ENCODE assay signal across 8 cellular contexts in genomic region chr17:36534117-36534880, GRCh38. TPM values are rescaled to one million over a fixed set of nuclear protein-coding genes. Genes with fewer than 3 reads are reported as not detected.
DNase-seq lines count a peak whose midpoint lies in the region; ATAC-seq and TF ChIP-seq lines count a peak whose summit lies in the region.

TSS of gene MYO19 (minus strand) at chr17:36534868. CDS start at chr17:36532538, 2,330 bp downstream.

- H3K27ac ChIP-seq in Karpas-422 (ENCODE audit: low read length) (peak within 1 kb of the TSS; percentile 67), RWPE2 (ENCODE audit: poor library complexity, severe bottlenecking) (peak within 1 kb of the TSS; percentile 90), gastroesophageal sphincter (peak within 1 kb of the TSS; percentile 86 to 96 (median 94))

- no peaks in the 10 kb centered on the region for H4K20me1 ChIP-seq in Karpas-422 (ENCODE audit: insufficient read depth, low read depth, low read length)

- H3K27me3 ChIP-seq in Karpas-422 (ENCODE audit: low read length) (no peaks in the 10 kb centered on the region), RWPE2 (ENCODE audit: insufficient read depth, poor library complexity, severe bottlenecking) (no peaks in the 10 kb centered on the region), gastroesophageal sphincter (no peaks in the 10 kb centered on the region)

- peak; percentile 29 for ATAC-seq in GM21717 (IDR thresholded peaks at IDR 0.05; ENCODE audit: unreplicated experiment)
- peak; percentile 64 for ATAC-seq in RWPE2 (ENCODE audit: low read depth)
- ATAC-seq in gastroesophageal sphincter, result peak; percentile 50

- H3K4me3 ChIP-seq in Karpas-422 (ENCODE audit: low read length) (peak within 1 kb of the TSS; percentile 90), RWPE2 (ENCODE audit: severe bottlenecking) (peak within 1 kb of the TSS; percentile 70), gastroesophageal sphincter (peak within 1 kb of the TSS; percentile 58 to 74)

- DNase-seq in DMS53 treated with DMSO at 0.1 percent for 48 hours (lab: John Stamatoyannopoulos, UW; ENCODE audit: unreplicated experiment), result peak; percentile 59
- DNase-seq in Karpas-422, result peak; percentile 75
- peak; percentile 84 for DNase-seq in RWPE2 (ENCODE audit: low spot score)
- peak; percentile 64 for DNase-seq in activated naive CD4-positive, alpha-beta T cell treated with Interleukin-2 at 50 U/mL for 16 hours
- DNase-seq in occipital lobe (lab: John Stamatoyannopoulos, UW), result peak; percentile 30
- DNase-seq in ureter (ENCODE audit: low spot score), result peak; percentile 74

- H3K9me3 ChIP-seq in Karpas-422 (ENCODE audit: low read length) (no peaks in the 10 kb centered on the region), RWPE2 (ENCODE audit: severe bottlenecking) (no peaks in the 10 kb centered on the region), gastroesophageal sphincter (no peaks in the 10 kb centered on the region)

- peak in 1 of 2 donors; percentile 7 for TF ChIP-seq POLR2A in gastroesophageal sphincter (IDR thresholded peaks at IDR 0.05)

- peaks cover 42% of the 10 kb centered on the region for H3K36me3 ChIP-seq in Karpas-422 (ENCODE audit: insufficient read depth, low read length)
- H3K36me3 ChIP-seq in RWPE2 (ENCODE audit: low read depth), result peaks cover 67% of the 10 kb centered on the region
- peaks cover 0 to 48% of the 10 kb centered on the region in 2 donors for H3K36me3 ChIP-seq in gastroesophageal sphincter

- H3K79me2 ChIP-seq in Karpas-422 (ENCODE audit: low read length), result peaks cover 52% of the 10 kb centered on the region

- peak; percentile 86 for TF ChIP-seq CTCF in RWPE2 (IDR thresholded peaks at IDR 0.05; ENCODE audit: poor library complexity, severe bottlenecking)
- peak in 2 of 4 experiments; percentile 33 to 59 for TF ChIP-seq CTCF in gastroesophageal sphincter (IDR thresholded peaks at IDR 0.05)

- H3K9ac ChIP-seq in Karpas-422 (ENCODE audit: low read length), result peak within 1 kb of the TSS; percentile 91

- WGBS in gastroesophageal sphincter (ENCODE audit: low coverage in 1 of 2), 2 donors, result 0 to 3% methylated on average over 15 to 26 of the region's 44 CpGs

- peak within 1 kb of the TSS; percentile 70; the same call in 1 of the 2 replicates for H2AFZ ChIP-seq in Karpas-422 (ENCODE audit: low read length)

- H3K9me2 ChIP-seq in Karpas-422 (replicated peaks; ENCODE audit: insufficient read depth, low read length), result no peaks in the 10 kb centered on the region

- TF ChIP-seq EP300 in gastroesophageal sphincter (IDR thresholded peaks at IDR 0.05), result no peak

- peak within 1 kb of the TSS; percentile 91 for H3K4me2 ChIP-seq in Karpas-422 (ENCODE audit: low read depth, low read length, poor library complexity, severe bottlenecking)

- peaks cover 20% of the 10 kb centered on the region for H3K4me1 ChIP-seq in Karpas-422 (ENCODE audit: low read length)
- H3K4me1 ChIP-seq in RWPE2 (ENCODE audit: insufficient read depth, poor library complexity, severe bottlenecking), result peaks cover 3% of the 10 kb centered on the region
- H3K4me1 ChIP-seq in gastroesophageal sphincter, result peaks cover 0 to 22% (median 5%) of the 10 kb centered on the region in 3 donors

RNA-seq across cellular contexts. Expression of gene MYO19, which starts in this region (rescaled TPM):
- total RNA-seq in Karpas-422 (2014; rRNA removed; shearing (Covaris generic); ENCODE audit: low replicate concordance), result 50.6 and 58.9 TPM in 2 replicates
- 10 to 100 TPM; 23.3 to 63.5 (median 42.5) TPM for total RNA-seq in gastroesophageal sphincter
- 33.8 TPM for total RNA-seq in occipital lobe
- 93.7 TPM for total RNA-seq in ureter

Comparison
In these comparisons a context has a peak if more than half of its experiments do, and no peak if none do; other contexts are left out.
1. Peak in every context shown above with its lines: DNase-seq, ATAC-seq, H3K4me3 ChIP-seq and H3K27ac ChIP-seq.
2. DNase-seq: peak in every context shown above with its lines; median percentile 84 in RWPE2; 75 in Karpas-422; 74 in ureter; 64 in activated naive CD4-positive, alpha-beta T cell treated with Interleukin-2 at 50 U/mL for 16 hours; 59 in DMS53 treated with DMSO at 0.1 percent for 48 hours; 30 in occipital lobe.